In genomic region chr6:151443449-151443848, GRCh38 we compare ENCODE assay signal across 22 cellular contexts. TPM values are rescaled to one million over a fixed set of nuclear protein-coding genes. Genes with fewer than 3 reads are reported as not detected.
DNase-seq lines count a peak whose midpoint lies in the region; FAIRE-seq and TF ChIP-seq lines count a peak whose summit lies in the region.
"Had no signal": no experiment of that assay in that cellular context is flagged by ENCODE, and none has a peak within 500 bp of the region (broad histone marks: within the 10 kb centered on the region; RNA-seq: fewer than 3 reads in every experiment).

No MANE protein-coding gene starts in this region.

- H3K36me3 ChIP-seq in astrocyte (ENCODE audit: insufficient read depth, low read length) (no peaks in the 10 kb centered on the region), subcutaneous abdominal adipose tissue (ENCODE audit: control insufficient read depth in 5 of 5, insufficient read depth in 5 of 5, low read length in 5 of 5) (peaks cover 0 to 3% (median 2%) of the 10 kb centered on the region in 5 donors), esophagus squamous epithelium (no peaks in the 10 kb centered on the region), small intestine (ENCODE audit: control insufficient read depth in 2 of 2, insufficient read depth in 2 of 2, low read length in 2 of 2) (peaks cover 0 to 7% of the 10 kb centered on the region in 2 donors)

- no peak overlapping the region for H3K4me2 ChIP-seq in astrocyte (ENCODE audit: low read length)
- H3K4me2 ChIP-seq: A549, KMS-11, PC-9 had no signal

- intact Hi-C loops in esophagus squamous epithelium (cut with DNase I), result loop anchor here (10.0 kb wide), 1 partner anchor 49 kb away; the partner anchor contains the start of gene ZBTB2

- H3K79me2 ChIP-seq in astrocyte (ENCODE audit: insufficient read depth, low read length), result peaks cover 83% of the 10 kb centered on the region

- no peaks in the 10 kb centered on the region for H3K9me3 Mint-ChIP-seq in astrocyte (ENCODE audit: unreplicated experiment)
- no peaks in the 10 kb centered on the region for H3K9me3 Mint-ChIP-seq in nephron

- H2AFZ ChIP-seq in astrocyte (ENCODE audit: low read depth, low read length), result no peak overlapping the region
- H2AFZ ChIP-seq: PC-9 had no signal

- H3K4me1 ChIP-seq in astrocyte (ENCODE audit: insufficient read depth, low read length) (peaks cover 33% of the 10 kb centered on the region), subcutaneous abdominal adipose tissue (ENCODE audit: control insufficient read depth in 5 of 5, insufficient read depth in 5 of 5, low read length in 5 of 5) (peaks cover 4 to 29% (median 19%) of the 10 kb centered on the region in 5 donors), esophagus squamous epithelium (peaks cover 0 to 31% (median 10%) of the 10 kb centered on the region in 3 donors), small intestine (ENCODE audit: control insufficient read depth in 2 of 2, insufficient read depth in 1 of 2, low read depth in 1 of 2, low read length in 1 of 2) (peaks cover 4% of the 10 kb centered on the region in 2 donors)
- H3K4me1 ChIP-seq: BE2C had no signal

- no peaks in the 10 kb centered on the region for H3K27me3 Mint-ChIP-seq in astrocyte (ENCODE audit: low read depth, unreplicated experiment)
- no peaks in the 10 kb centered on the region for H3K27me3 Mint-ChIP-seq in nephron (ENCODE audit: low read depth)

- no peak for FAIRE-seq in astrocyte (lab: Jason Lieb, UNC)
- no peak for FAIRE-seq in small intestine (lab: Jason Lieb, UNC)
- FAIRE-seq: A549, H54 had no signal

- H3K27ac Mint-ChIP-seq in astrocyte (ENCODE audit: unreplicated experiment) (peak overlapping the region; percentile 6), nephron (peak overlapping the region; percentile 7 to 40 (median 21))

- H3K36me3 Mint-ChIP-seq in astrocyte (ENCODE audit: low read depth, unreplicated experiment) (peaks cover 6% of the 10 kb centered on the region), nephron (ENCODE audit: low read depth) (peaks cover 14% of the 10 kb centered on the region)

- H3K27ac ChIP-seq in astrocyte (ENCODE audit: low read depth, low read length) (no peak overlapping the region), subcutaneous abdominal adipose tissue (ENCODE audit: low read depth, low read length) (peak overlapping the region; percentile 51), esophagus squamous epithelium (no peak overlapping the region), small intestine (ENCODE audit: low read depth in 1 of 2, low read length in 1 of 2) (no peak overlapping the region)
- H3K27ac ChIP-seq: A549, KMS-11, PC-9 had no signal

- H3K9me3 ChIP-seq in astrocyte (ENCODE audit: insufficient read depth, low read depth, low read length) (no peaks in the 10 kb centered on the region), subcutaneous abdominal adipose tissue (ENCODE audit: control insufficient read depth in 5 of 5, low read length in 5 of 5) (no peaks in the 10 kb centered on the region), esophagus squamous epithelium (no peaks in the 10 kb centered on the region), small intestine (ENCODE audit: control insufficient read depth, low read depth) (no peaks in the 10 kb centered on the region)
- H3K9me3 ChIP-seq: A549, BE2C had no signal

- H3K9ac ChIP-seq in astrocyte (ENCODE audit: low read length), result no peak overlapping the region
- H3K9ac ChIP-seq in subcutaneous abdominal adipose tissue (ENCODE audit: low read length in 5 of 5), result no peak overlapping the region
- H3K9ac ChIP-seq: KMS-11 had no signal

- DNase-seq in AG10803 (ENCODE audit: low read depth), result peak; percentile 60
- no peak for DNase-seq in astrocyte (ENCODE audit: low read depth)
- DNase-seq in esophagus squamous epithelium (lab: John Stamatoyannopoulos, UW), result no peak
- no peak for DNase-seq in islet precursor cell
- no peak for DNase-seq in small intestine
- DNase-seq: BE2C, DMS53, GDM1, IMR-90, NCI-H1105 treated with DMSO at 0.1 percent for 48 hours, NCI-H2029 treated with DMSO at 0.1 percent for 48 hours, NCI-H226, NCI-H510A treated with DMSO at 0.1 percent for 48 hours, NCI-H748 treated with DMSO at 0.1 percent for 48 hours, PC-9, RPMI8226, SHP77 had no signal

- TF ChIP-seq CTCF in AG10803 (conservative IDR thresholded peaks at IDR 0.05; ENCODE audit: low read length) (no peak), astrocyte (IDR thresholded peaks at IDR 0.05; ENCODE audit: insufficient read depth, low read depth, low read length) (no peak), nephron (IDR thresholded peaks at IDR 0.05; ENCODE audit: unreplicated experiment in 3 of 3) (no peak), esophagus squamous epithelium (IDR thresholded peaks at IDR 0.05) (no peak)

- 78% methylated on average over 5 of the region's 5 CpGs for WGBS in esophagus squamous epithelium, 2 donors
- 81 to 95% (median 88%) methylated on average over 5 of the region's 5 CpGs for WGBS in small intestine, 3 donors

- H3K4me1 Mint-ChIP-seq in astrocyte (ENCODE audit: low read depth, unreplicated experiment), result peaks cover 27% of the 10 kb centered on the region
- H3K4me1 Mint-ChIP-seq in nephron, result peaks cover 12% of the 10 kb centered on the region

- no peak overlapping the region for H3K4me3 Mint-ChIP-seq in astrocyte (ENCODE audit: unreplicated experiment)
- H3K4me3 Mint-ChIP-seq in nephron, result no peak overlapping the region

- H3K27me3 ChIP-seq in astrocyte (ENCODE audit: insufficient read depth, low read length) (no peaks in the 10 kb centered on the region), subcutaneous abdominal adipose tissue (ENCODE audit: control insufficient read depth in 5 of 5, insufficient read depth in 4 of 5, low read length in 5 of 5) (no peaks in the 10 kb centered on the region), esophagus squamous epithelium (no peaks in the 10 kb centered on the region), small intestine (ENCODE audit: control insufficient read depth in 2 of 2, insufficient read depth in 2 of 2, low read length in 2 of 2) (no peaks in the 10 kb centered on the region)
- H3K27me3 ChIP-seq: BE2C had no signal

- no peak for TF ChIP-seq POLR2A in esophagus squamous epithelium (IDR thresholded peaks at IDR 0.05)

- peaks cover 8% of the 10 kb centered on the region for H4K20me1 ChIP-seq in astrocyte (ENCODE audit: insufficient read depth, low read length)

- H3K4me3 ChIP-seq in AG10803 (ENCODE audit: low read length) (no peak overlapping the region), astrocyte (ENCODE audit: insufficient read depth, low read depth, low read length) (no peak overlapping the region), subcutaneous abdominal adipose tissue (ENCODE audit: low read depth in 1 of 5, low read length in 5 of 5) (no peak overlapping the region), esophagus squamous epithelium (no peak overlapping the region), small intestine (ENCODE audit: low read depth in 1 of 2, low read length in 2 of 2) (no peak overlapping the region)
- H3K4me3 ChIP-seq: A549, PC-9 had no signal

RNA-seq across cellular contexts. Expression of gene RMND1, which starts 8.5 kb away (rescaled TPM):
- total RNA-seq in astrocyte (22.7 and 25.9 TPM in 2 replicates), esophagus squamous epithelium (10 to 100 TPM in 3 of 4 donors, 1 to 10 TPM in 1; 4.6 to 25.9 (median 15.3) TPM)
- 10 to 100 TPM; 17.5 to 40.5 (median 24.0) TPM for polyA plus RNA-seq in small intestine

RNA-seq across cellular contexts. Expression of gene CCDC170, which starts 50.4 kb away (rescaled TPM):
- total RNA-seq in astrocyte, result 0.10 and 0.14 TPM in 2 replicates
- total RNA-seq in esophagus squamous epithelium, result 1 to 10 TPM in 1 of 4 donors, under 1 TPM in 2, not detected in 1; 0.70 to 3.3 (median 0.95) TPM
- polyA plus RNA-seq in small intestine, result 1 to 10 TPM in 2 of 3 donors, under 1 TPM in 1; 0.21 to 3.1 (median 2.7) TPM

RNA-seq across cellular contexts. Expression of gene ZBTB2, which starts 52.1 kb away (rescaled TPM):
- total RNA-seq in astrocyte, result 19.3 and 20.8 TPM in 2 replicates
- 10 to 100 TPM in 1 of 4 donors, 1 to 10 TPM in 3; 4.2 to 11.3 (median 7.4) TPM for total RNA-seq in esophagus squamous epithelium
- 1 to 10 TPM; 7.1 to 8.7 (median 8.1) TPM for polyA plus RNA-seq in small intestine
